Comparison of ENCODE assay signal across 9 cellular contexts in genomic region chr14:100533647-100534485, GRCh38. TPM values are rescaled to one million over a fixed set of nuclear protein-coding genes. Genes with fewer than 3 reads are reported as not detected.
A peak's percentile ranks its signal among the peaks of the same experiment; 100 is the strongest.
DNase-seq lines count a peak whose midpoint lies in the region; ATAC-seq and TF ChIP-seq lines count a peak whose summit lies in the region.
"Had no signal": no experiment of that assay in that cellular context is flagged by ENCODE, and none has a peak within 500 bp of the region (broad histone marks: within the 10 kb centered on the region; RNA-seq: fewer than 3 reads in every experiment).

No MANE protein-coding gene starts in this region.

- TF ChIP-seq POLR2A in uterus (IDR thresholded peaks at IDR 0.05), result no peak

- H3K27ac Mint-ChIP-seq in natural killer cell (no peak overlapping the region), mesothelial cell of epicardium (no peak overlapping the region)
- no peak overlapping the region for H3K27ac Mint-ChIP-seq in natural killer cell treated with Interleukin-12 subunit alpha and Interleukin-12 subunit beta and Interleukin-15 and Interleukin-18, amount 100 ng/mL, for 72 hours

- peaks cover 0 to 4% of the 10 kb centered on the region in 2 donors for H3K4me1 ChIP-seq in uterus
- H3K4me1 ChIP-seq in effector memory CD4-positive, alpha-beta T cell (ENCODE audit: control insufficient read depth, insufficient read depth, low read length, poor library complexity, severe bottlenecking), result peaks cover 3% of the 10 kb centered on the region

- ATAC-seq in natural killer cell (no peak), GM21619 (IDR thresholded peaks at IDR 0.05; ENCODE audit: unreplicated experiment) (no peak)
- ATAC-seq in natural killer cell treated with Interleukin-12 subunit alpha and Interleukin-12 subunit beta and Interleukin-15 and Interleukin-18, amount 100 ng/mL, for 72 hours, result no peak

- peaks cover 4 to 9% of the 10 kb centered on the region in 2 donors for H3K4me1 Mint-ChIP-seq in natural killer cell
- H3K4me1 Mint-ChIP-seq in natural killer cell treated with Interleukin-12 subunit alpha and Interleukin-12 subunit beta and Interleukin-15 and Interleukin-18, amount 100 ng/mL, for 72 hours (ENCODE audit: low read depth in 2 of 2), result peaks cover 0 to 3% of the 10 kb centered on the region in 2 donors
- H3K4me1 Mint-ChIP-seq in mesothelial cell of epicardium, result peaks cover 8% of the 10 kb centered on the region

- TF ChIP-seq CTCF in natural killer cell (IDR thresholded peaks at IDR 0.05), result no peak
- no peak for TF ChIP-seq CTCF in mesothelial cell of epicardium (IDR thresholded peaks at IDR 0.05; ENCODE audit: unreplicated experiment)
- TF ChIP-seq CTCF in uterus (IDR thresholded peaks at IDR 0.05), result no peak

- H3K27me3 ChIP-seq in uterus, result no peaks in the 10 kb centered on the region
- no peaks in the 10 kb centered on the region for H3K27me3 ChIP-seq in effector memory CD4-positive, alpha-beta T cell (replicated peaks; ENCODE audit: control insufficient read depth, insufficient read depth, low read length, poor library complexity, severe bottlenecking)

- H3K9me3 ChIP-seq in uterus, result no peaks in the 10 kb centered on the region
- H3K9me3 ChIP-seq in effector memory CD4-positive, alpha-beta T cell (ENCODE audit: control insufficient read depth, low read length), result no peaks in the 10 kb centered on the region

- H3K27me3 Mint-ChIP-seq in natural killer cell (ENCODE audit: low read depth in 2 of 2), result no peaks in the 10 kb centered on the region
- peaks cover 0 to 3% of the 10 kb centered on the region in 2 donors for H3K27me3 Mint-ChIP-seq in natural killer cell treated with Interleukin-12 subunit alpha and Interleukin-12 subunit beta and Interleukin-15 and Interleukin-18, amount 100 ng/mL, for 72 hours
- no peaks in the 10 kb centered on the region for H3K27me3 Mint-ChIP-seq in mesothelial cell of epicardium (ENCODE audit: low read depth)

- H3K36me3 ChIP-seq in uterus, result no peaks in the 10 kb centered on the region
- H3K36me3 ChIP-seq in effector memory CD4-positive, alpha-beta T cell (ENCODE audit: control insufficient read depth, insufficient read depth, low read length), result peaks cover 6% of the 10 kb centered on the region

- H3K27ac ChIP-seq in uterus, result peak overlapping the region in 1 of 2 donors; percentile 66
- no peak overlapping the region for H3K27ac ChIP-seq in effector memory CD4-positive, alpha-beta T cell (ENCODE audit: insufficient read depth, low read length, poor library complexity, severe bottlenecking)

- H3K4me3 Mint-ChIP-seq in natural killer cell (no peak overlapping the region), mesothelial cell of epicardium (no peak overlapping the region)
- no peak overlapping the region for H3K4me3 Mint-ChIP-seq in natural killer cell treated with Interleukin-12 subunit alpha and Interleukin-12 subunit beta and Interleukin-15 and Interleukin-18, amount 100 ng/mL, for 72 hours

- intact Hi-C loops in natural killer cell (cut with micrococcal nuclease) (no loop called here), uterus (cut with DNase I; ENCODE audit: low total_unique reads) (no loop called here)

- DNase-seq in natural killer cell (peak; percentile 7), mesothelial cell of epicardium (ENCODE audit: low spot score in 2 of 2, unreplicated experiment in 2 of 2) (peak; percentile 17 to 34), uterus (peak; percentile 31 to 41), NCI-H187 treated with DMSO at 0.1 percent for 48 hours (lab: John Stamatoyannopoulos, UW) (no peak)
- no peak for DNase-seq in natural killer cell treated with Interleukin-12 subunit alpha and Interleukin-12 subunit beta and Interleukin-15 and Interleukin-18, amount 100 ng/mL, for 72 hours (ENCODE audit: low spot score)
- DNase-seq in activated naive CD4-positive, alpha-beta T cell treated with anti-CD3 and anti-CD28 coated beads, Interleukin-2, amount 50 U/mL, for 16 hours, result peak; percentile 14
- DNase-seq in effector memory CD4-positive, alpha-beta T cell, result no peak
- DNase-seq: C1 segment of cervical spinal cord had no signal

- H3K36me3 Mint-ChIP-seq in natural killer cell (no peaks in the 10 kb centered on the region), mesothelial cell of epicardium (no peaks in the 10 kb centered on the region)
- H3K36me3 Mint-ChIP-seq in natural killer cell treated with Interleukin-12 subunit alpha and Interleukin-12 subunit beta and Interleukin-15 and Interleukin-18, amount 100 ng/mL, for 72 hours, result no peaks in the 10 kb centered on the region

- H3K9me3 Mint-ChIP-seq in natural killer cell (no peaks in the 10 kb centered on the region), mesothelial cell of epicardium (no peaks in the 10 kb centered on the region)
- no peaks in the 10 kb centered on the region for H3K9me3 Mint-ChIP-seq in natural killer cell treated with Interleukin-12 subunit alpha and Interleukin-12 subunit beta and Interleukin-15 and Interleukin-18, amount 100 ng/mL, for 72 hours

- no peak overlapping the region for H3K4me3 ChIP-seq in uterus
- H3K4me3 ChIP-seq in effector memory CD4-positive, alpha-beta T cell (ENCODE audit: insufficient read depth, low read depth, low read length, poor library complexity, severe bottlenecking), result no peak overlapping the region

RNA-seq across cellular contexts. Expression of gene BEGAIN, which starts 53.4 kb away (rescaled TPM):
- total RNA-seq in natural killer cell (1 to 10 TPM in 1 of 3 donors, under 1 TPM in 1, not detected in 1; 0.11 to 1.3 TPM), mesothelial cell of epicardium (4.7 to 6.7 TPM (median 5.1 TPM) in 3 replicates), uterus (10 to 100 TPM in 1 of 4 donors, 1 to 10 TPM in 2, not detected in 1; 2.6 to 16.5 (median 4.4) TPM)
- not detected for total RNA-seq in natural killer cell treated with Interleukin-12 subunit alpha and Interleukin-12 subunit beta and Interleukin-15 and Interleukin-18, amount 100 ng/mL, for 72 hours

Comparison
In these comparisons a context has a peak if more than half of its experiments do, and no peak if none do; other contexts are left out.
1. DNase-seq: peak in natural killer cell (single experiment), activated naive CD4-positive, alpha-beta T cell treated with anti-CD3 and anti-CD28 coated beads, Interleukin-2, amount 50 U/mL, for 16 hours (single experiment), mesothelial cell of epicardium (2 of 2) and uterus (2 of 2); none in natural killer cell treated with Interleukin-12 subunit alpha and Interleukin-12 subunit beta and Interleukin-15 and Interleukin-18, amount 100 ng/mL, for 72 hours (single experiment), NCI-H187 treated with DMSO at 0.1 percent for 48 hours (single experiment) and effector memory CD4-positive, alpha-beta T cell (0 of 3).